Comparison of ENCODE assay signal across 8 cellular contexts in genomic region chr19:47158367-47158791, GRCh38. TPM values are rescaled to one million over a fixed set of nuclear protein-coding genes. Genes with fewer than 3 reads are reported as not detected.
DNase-seq lines count a peak whose midpoint lies in the region; ATAC-seq and TF ChIP-seq lines count a peak whose summit lies in the region.

No MANE protein-coding gene starts in this region.

- H3F3A ChIP-seq in GM23338 (replicated peaks; ENCODE audit: low read depth): peaks cover 32% of the 10 kb centered on the region

- H3K9me3 Mint-ChIP-seq in GM23338: no peaks in the 10 kb centered on the region; the same call in 2 of the 3 replicates
- no peaks in the 10 kb centered on the region for H3K9me3 Mint-ChIP-seq in activated T-cell treated with anti-CD3 and anti-CD28 coated beads, Interleukin-2, amount 50 U/mL, for 24 hours

- TF ChIP-seq EP300 in sigmoid colon (IDR thresholded peaks at IDR 0.05): no peak

- H3K4me3 Mint-ChIP-seq in GM23338: peak overlapping the region; percentile 40
- peak overlapping the region; percentile 34 for H3K4me3 Mint-ChIP-seq in activated T-cell treated with anti-CD3 and anti-CD28 coated beads, Interleukin-2, amount 50 U/mL, for 24 hours

- H3K4me2 ChIP-seq in GM23338: peak overlapping the region; percentile 65

- H3K9me2 ChIP-seq in GM23338 (ENCODE audit: insufficient read depth): no peaks in the 10 kb centered on the region

- H3K27me3 ChIP-seq in GM23338 (ENCODE audit: insufficient read depth): no peaks in the 10 kb centered on the region
- H3K27me3 ChIP-seq in sigmoid colon: no peaks in the 10 kb centered on the region

- H3K79me2 ChIP-seq in GM23338 (replicated peaks; ENCODE audit: insufficient read depth): peaks cover 71% of the 10 kb centered on the region

- H3K4me3 ChIP-seq in GM23338 (peak overlapping the region; percentile 30), sigmoid colon (no peak overlapping the region)

- peak overlapping the region; percentile 98 for H3K27ac Mint-ChIP-seq in GM23338
- peak overlapping the region; percentile 88 for H3K27ac Mint-ChIP-seq in activated T-cell treated with anti-CD3 and anti-CD28 coated beads, Interleukin-2, amount 50 U/mL, for 24 hours

- intact Hi-C loops in left ventricle myocardium superior (cut with micrococcal nuclease): no loop called here
- intact Hi-C loops in sigmoid colon (cut with DNase I): loop anchor here (5.0 kb wide), 1 partner anchor 34 kb away; no protein-coding TSS in a partner anchor

- WGBS in sigmoid colon, 2 donors: 23 to 47% methylated on average over 8 of the region's 8 CpGs

- H3K27ac ChIP-seq in GM23338 (ENCODE audit: low read depth): peak overlapping the region; percentile 98
- peak overlapping the region; percentile 80 to 89 (median 84) for H3K27ac ChIP-seq in sigmoid colon

- TF ChIP-seq CTCF in GM23338 (conservative IDR thresholded peaks at IDR 0.05; ENCODE audit: low read depth in 2 of 2) (no peak), sigmoid colon (IDR thresholded peaks at IDR 0.05) (no peak)

- TF ChIP-seq POLR2A in sigmoid colon (IDR thresholded peaks at IDR 0.05): no peak

- peaks cover 36% of the 10 kb centered on the region for H3K4me1 Mint-ChIP-seq in GM23338
- H3K4me1 Mint-ChIP-seq in activated T-cell treated with anti-CD3 and anti-CD28 coated beads, Interleukin-2, amount 50 U/mL, for 24 hours (ENCODE audit: low read depth): peaks cover 69% of the 10 kb centered on the region

- H3K36me3 ChIP-seq in GM23338 (ENCODE audit: insufficient read depth) (peaks cover 44% of the 10 kb centered on the region), sigmoid colon (peaks cover 0 to 42% (median 5%) of the 10 kb centered on the region in 4 donors)

- H3K27me3 Mint-ChIP-seq in GM23338 (ENCODE audit: insufficient read depth, low read depth, poor library complexity): peaks cover 11% of the 10 kb centered on the region
- H3K27me3 Mint-ChIP-seq in activated T-cell treated with anti-CD3 and anti-CD28 coated beads, Interleukin-2, amount 50 U/mL, for 24 hours: no peaks in the 10 kb centered on the region

- DNase-seq in GM23338 (ENCODE audit: low spot score) (no peak), left ventricle myocardium superior (no peak), sigmoid colon (no peak), NCI-H2171 treated with DMSO at 0.1 percent for 48 hours (lab: John Stamatoyannopoulos, UW) (no peak), midbrain (lab: John Stamatoyannopoulos, UW) (no peak)
- DNase-seq in activated T-cell treated with anti-CD3 and anti-CD28 coated beads, Interleukin-2, amount 50 U/mL, for 24 hours: no peak

- H3K36me3 Mint-ChIP-seq in GM23338 (ENCODE audit: low read depth): peaks cover 87% of the 10 kb centered on the region
- peaks cover 89% of the 10 kb centered on the region for H3K36me3 Mint-ChIP-seq in activated T-cell treated with anti-CD3 and anti-CD28 coated beads, Interleukin-2, amount 50 U/mL, for 24 hours (ENCODE audit: low read depth)

- ATAC-seq in GM23338: no peak
- peak; percentile 45 for ATAC-seq in left ventricle myocardium superior
- no peak for ATAC-seq in HG03432 (IDR thresholded peaks at IDR 0.05; ENCODE audit: unreplicated experiment)
- ATAC-seq in GM21786 (IDR thresholded peaks at IDR 0.05; ENCODE audit: unreplicated experiment): no peak

- H2AFZ ChIP-seq in GM23338: no peak overlapping the region

- peaks cover 21% of the 10 kb centered on the region for H4K20me1 ChIP-seq in GM23338 (replicated peaks; ENCODE audit: insufficient read depth)

- H3K4me1 ChIP-seq in GM23338 (ENCODE audit: insufficient read depth) (peaks cover 35% of the 10 kb centered on the region), sigmoid colon (peaks cover 0 to 86% (median 80%) of the 10 kb centered on the region in 4 donors)

- H3K9me3 ChIP-seq in sigmoid colon: no peaks in the 10 kb centered on the region

TF ChIP-seq in GM23338, 12 proteins besides CTCF, POLR2A, EP300 and RAD21:
- TF ChIP-seq ZNF114 (CRISPR knock-in tag; IDR thresholded peaks at IDR 0.05) (no peak), NANOG (IDR thresholded peaks at IDR 0.05; ENCODE audit: borderline replicate concordance) (no peak), JUNB (IDR thresholded peaks at IDR 0.05; ENCODE audit: unreplicated experiment) (no peak), CREB1 (CRISPR knock-in tag; IDR thresholded peaks at IDR 0.05; ENCODE audit: low read depth) (no peak), ETS1 (IDR thresholded peaks at IDR 0.05) (no peak), STAT1 (IDR thresholded peaks at IDR 0.05; ENCODE audit: unreplicated experiment) (no peak)

RNA-seq across cellular contexts. Expression of gene SAE1, which starts 27.7 kb away (rescaled TPM):
- 236 and 258 TPM in 2 replicates for total RNA-seq in GM23338 (2014; rRNA removed; shearing (Covaris generic))
- polyA plus RNA-seq in GM23338 (2016; fragmentation: Nextera tagmentation; extraction: Ambion mirVana) (108 and 115 TPM in 2 replicates), sigmoid colon (10 to 100 TPM; 50.5 to 82.6 (median 57.3) TPM)
- total RNA-seq in left ventricle myocardium superior (41.9 TPM), sigmoid colon (100 to 1,000 TPM; 109 to 191 (median 161) TPM)

RNA-seq across cellular contexts. Expression of gene ZC3H4, which starts 44.8 kb away (rescaled TPM):
- 33.8 and 36.9 TPM in 2 replicates for total RNA-seq in GM23338 (2014; rRNA removed; shearing (Covaris generic))
- polyA plus RNA-seq in GM23338 (2016; fragmentation: Nextera tagmentation; extraction: Ambion mirVana): 26.7 and 29.4 TPM in 2 replicates
- 22.1 TPM for total RNA-seq in left ventricle myocardium superior
- total RNA-seq in sigmoid colon: 10 to 100 TPM; 19.3 to 25.3 (median 21.8) TPM
- 10 to 100 TPM in 1 of 3 donors, 1 to 10 TPM in 2; 5.4 to 21.9 (median 6.7) TPM for polyA plus RNA-seq in sigmoid colon
